Comparison of ENCODE assay signal across 9 cellular contexts in genomic region chrX:2708016-2708415, GRCh38. TPM values are rescaled to one million over a fixed set of nuclear protein-coding genes. Genes with fewer than 3 reads are reported as not detected.
DNase-seq lines count a peak whose midpoint lies in the region; ATAC-seq and TF ChIP-seq lines count a peak whose summit lies in the region.
"Had no signal": no experiment of that assay in that cellular context is flagged by ENCODE, and none has a peak within 500 bp of the region (broad histone marks: within the 10 kb centered on the region; RNA-seq: fewer than 3 reads in every experiment).

No MANE protein-coding gene starts in this region.

- no peak overlapping the region for H3K4me2 ChIP-seq in MM.1S (ENCODE audit: low read depth, low read length)

- H3K27ac ChIP-seq in right cardiac atrium (ENCODE audit: low read length), result peak overlapping the region; percentile 79
- H3K27ac ChIP-seq in stomach smooth muscle (ENCODE audit: low read length), result no peak overlapping the region
- peak overlapping the region in 2 of 4 donors; percentile 6 to 74 for H3K27ac ChIP-seq in tibial nerve
- no peak overlapping the region for H3K27ac ChIP-seq in MM.1S (ENCODE audit: low read length)

- H3K9me3 ChIP-seq in right cardiac atrium (ENCODE audit: control insufficient read depth, low read length) (no peaks in the 10 kb centered on the region), stomach smooth muscle (ENCODE audit: control insufficient read depth in 2 of 2, low read length in 2 of 2) (no peaks in the 10 kb centered on the region), tibial nerve (no peaks in the 10 kb centered on the region), MM.1S (replicated peaks; ENCODE audit: insufficient read depth, low read length) (no peaks in the 10 kb centered on the region)

- no peak for TF ChIP-seq CTCF in activated CD8-positive, alpha-beta T cell treated with anti-CD3 and anti-CD28 coated beads for 36 hours (IDR thresholded peaks at IDR 0.05)
- TF ChIP-seq CTCF in tibial nerve (IDR thresholded peaks at IDR 0.05) (no peak), MM.1S (IDR thresholded peaks at IDR 0.05; ENCODE audit: low read length) (no peak), GM13976 (IDR thresholded peaks at IDR 0.05; ENCODE audit: borderline replicate concordance, control extremely low read depth, extremely low read depth, insufficient read depth, missing control alignments) (no peak)

- H3K4me1 ChIP-seq in right cardiac atrium (ENCODE audit: control insufficient read depth, insufficient read depth, low read length), result peaks cover 54% of the 10 kb centered on the region
- peaks cover 59% of the 10 kb centered on the region for H3K4me1 ChIP-seq in stomach smooth muscle (ENCODE audit: control insufficient read depth, insufficient read depth, low read length)
- H3K4me1 ChIP-seq in tibial nerve, result peaks cover 0 to 80% (median 44%) of the 10 kb centered on the region in 4 donors
- H3K4me1 ChIP-seq in MM.1S (ENCODE audit: low read length), result no peaks in the 10 kb centered on the region

- no peak for TF ChIP-seq POLR2A in tibial nerve (IDR thresholded peaks at IDR 0.05)

- H3K36me3 Mint-ChIP-seq in activated T-cell treated with anti-CD3 and anti-CD28 coated beads, Interleukin-2, amount 50 U/mL, for 4 hours (ENCODE audit: insufficient read depth), result peaks cover 35% of the 10 kb centered on the region
- peaks cover 30% of the 10 kb centered on the region for H3K36me3 Mint-ChIP-seq in activated CD8-positive, alpha-beta T cell treated with anti-CD3 and anti-CD28 coated beads for 36 hours (ENCODE audit: low read depth)

- H3K27me3 Mint-ChIP-seq in activated T-cell treated with anti-CD3 and anti-CD28 coated beads, Interleukin-2, amount 50 U/mL, for 4 hours (ENCODE audit: low read depth), result no peaks in the 10 kb centered on the region
- no peaks in the 10 kb centered on the region for H3K27me3 Mint-ChIP-seq in activated CD8-positive, alpha-beta T cell treated with anti-CD3 and anti-CD28 coated beads for 36 hours

- no peak overlapping the region for H2AFZ ChIP-seq in MM.1S (ENCODE audit: low read length)

- no peaks in the 10 kb centered on the region for H3K79me2 ChIP-seq in MM.1S (ENCODE audit: low read length)

- no peak for TF ChIP-seq EP300 in tibial nerve (IDR thresholded peaks at IDR 0.05)

- H3K4me3 Mint-ChIP-seq in activated T-cell treated with anti-CD3 and anti-CD28 coated beads, Interleukin-2, amount 50 U/mL, for 4 hours, result peak overlapping the region; percentile 66
- no peak overlapping the region for H3K4me3 Mint-ChIP-seq in activated CD8-positive, alpha-beta T cell treated with anti-CD3 and anti-CD28 coated beads for 36 hours

- CTCF ChIA-PET in activated CD8-positive, alpha-beta T cell treated with anti-CD3 and anti-CD28 coated beads for 36 hours (lab: Charles Lee), result no interaction called here

- H3K4me1 Mint-ChIP-seq in activated T-cell treated with anti-CD3 and anti-CD28 coated beads, Interleukin-2, amount 50 U/mL, for 4 hours (ENCODE audit: low read depth), result peaks cover 84% of the 10 kb centered on the region
- peaks cover 81% of the 10 kb centered on the region for H3K4me1 Mint-ChIP-seq in activated CD8-positive, alpha-beta T cell treated with anti-CD3 and anti-CD28 coated beads for 36 hours (ENCODE audit: low read depth)

- no peaks in the 10 kb centered on the region for H3F3A ChIP-seq in MM.1S (ENCODE audit: insufficient read depth, low read length)

- H3K9ac ChIP-seq in stomach smooth muscle (ENCODE audit: low read length in 2 of 2) (peak overlapping the region in 1 of 2 donors; percentile 3), MM.1S (ENCODE audit: low read length) (no peak overlapping the region)

- intact Hi-C loops in activated CD8-positive, alpha-beta T cell treated with anti-CD3 and anti-CD28 coated beads for 36 hours (cut with micrococcal nuclease), result no loop called here
- intact Hi-C loops in right cardiac atrium (cut with DNase I), result no loop called here

- H3K9me3 Mint-ChIP-seq in activated T-cell treated with anti-CD3 and anti-CD28 coated beads, Interleukin-2, amount 50 U/mL, for 4 hours, result no peaks in the 10 kb centered on the region
- no peaks in the 10 kb centered on the region for H3K9me3 Mint-ChIP-seq in activated CD8-positive, alpha-beta T cell treated with anti-CD3 and anti-CD28 coated beads for 36 hours

- ATAC-seq in activated T-cell treated with anti-CD3 and anti-CD28 coated beads, Interleukin-2, amount 50 U/mL, for 4 hours, result peak in 1 of 2 donors; percentile 5
- ATAC-seq in activated CD8-positive, alpha-beta T cell treated with anti-CD3 and anti-CD28 coated beads for 36 hours, result no peak
- no peak for ATAC-seq in right cardiac atrium

- no peaks in the 10 kb centered on the region for H4K20me1 ChIP-seq in MM.1S (ENCODE audit: insufficient read depth, low read length)

- H3K27me3 ChIP-seq in right cardiac atrium (ENCODE audit: control insufficient read depth, insufficient read depth) (no peaks in the 10 kb centered on the region), stomach smooth muscle (ENCODE audit: control insufficient read depth in 1 of 2, insufficient read depth in 2 of 2, low read length in 2 of 2) (no peaks in the 10 kb centered on the region), tibial nerve (no peaks in the 10 kb centered on the region), MM.1S (replicated peaks; ENCODE audit: insufficient read depth, low read length) (no peaks in the 10 kb centered on the region)

- H3K27ac Mint-ChIP-seq in activated CD8-positive, alpha-beta T cell treated with anti-CD3 and anti-CD28 coated beads for 36 hours, result peak overlapping the region; percentile 88

- H3K4me3 ChIP-seq in right cardiac atrium (ENCODE audit: low read length) (no peak overlapping the region), stomach smooth muscle (ENCODE audit: low read length in 2 of 2) (peak overlapping the region; percentile 15 to 29), tibial nerve (no peak overlapping the region), MM.1S (ENCODE audit: low read length) (no peak overlapping the region)

- 64% methylated on average over 6 of the region's 6 CpGs for WGBS in right cardiac atrium
- 65 to 77% methylated on average over 6 of the region's 6 CpGs for WGBS in tibial nerve, 2 donors

- H3K36me3 ChIP-seq in stomach smooth muscle (ENCODE audit: control insufficient read depth in 2 of 2, insufficient read depth in 2 of 2, low read length in 2 of 2), result peaks cover 8 to 11% of the 10 kb centered on the region in 2 donors
- peaks cover 0 to 16% (median 0%) of the 10 kb centered on the region in 3 donors for H3K36me3 ChIP-seq in tibial nerve
- no peaks in the 10 kb centered on the region for H3K36me3 ChIP-seq in MM.1S (replicated peaks; ENCODE audit: insufficient read depth, low read length)

- H3K9me2 ChIP-seq in MM.1S (replicated peaks; ENCODE audit: insufficient read depth, low read length), result no peaks in the 10 kb centered on the region

- POLR2A ChIA-PET in activated CD8-positive, alpha-beta T cell treated with anti-CD3 and anti-CD28 coated beads for 36 hours (lab: Charles Lee), result no interaction called here

- in situ Hi-C loops in GM13976 (cut with MboI; ENCODE audit: low sequenced_read_pairs, unreplicated experiment), result no loop called here

- DNase-seq in activated T-cell treated with anti-CD3 and anti-CD28 coated beads, Interleukin-2, amount 50 U/mL, for 4 hours, result no peak
- DNase-seq in activated T-cell treated with anti-CD3 and anti-CD28 coated beads for 4 hours (no peak), right cardiac atrium (no peak), tibial nerve (ENCODE audit: low spot score in 2 of 2) (no peak), MM.1S (no peak), GM13976 (ENCODE audit: low spot score) (no peak)
- DNase-seq in activated CD8-positive, alpha-beta T cell treated with anti-CD3 and anti-CD28 coated beads for 36 hours, result peak; percentile 38
- DNase-seq: caudate nucleus had no signal

RNA-seq across cellular contexts. Expression of gene CD99, which starts 16.9 kb away (rescaled TPM):
- total RNA-seq in activated T-cell treated with anti-CD3 and anti-CD28 coated beads, Interleukin-2, amount 50 U/mL, for 4 hours, result 100 to 1,000 TPM; 138 to 219 (median 164) TPM
- 100 to 1,000 TPM; 121 to 123 TPM for total RNA-seq in activated CD8-positive, alpha-beta T cell treated with anti-CD3 and anti-CD28 coated beads for 36 hours
- 100 to 1,000 TPM; 230 to 368 (median 290) TPM for total RNA-seq in right cardiac atrium
- polyA plus RNA-seq in right cardiac atrium, result 387 TPM
- total RNA-seq in tibial nerve, result 100 to 1,000 TPM; 249 to 611 (median 391) TPM

RNA-seq across cellular contexts. Expression of gene XG, which starts 43.8 kb away (rescaled TPM):
- not detected for total RNA-seq in activated T-cell treated with anti-CD3 and anti-CD28 coated beads, Interleukin-2, amount 50 U/mL, for 4 hours
- total RNA-seq in activated CD8-positive, alpha-beta T cell treated with anti-CD3 and anti-CD28 coated beads for 36 hours, result not detected
- total RNA-seq in right cardiac atrium (1 to 10 TPM in 3 of 4 donors, under 1 TPM in 1; 0.79 to 1.6 (median 1.0) TPM), tibial nerve (1 to 10 TPM; 1.2 to 5.1 (median 3.1) TPM)
- 0.43 TPM for polyA plus RNA-seq in right cardiac atrium

Comparison
In these comparisons a context has a peak if more than half of its experiments do, and no peak if none do; other contexts are left out.
1. H3K4me3 ChIP-seq: peak in stomach smooth muscle (2 of 2); none in right cardiac atrium (single experiment), tibial nerve (0 of 4) and MM.1S (single experiment).